ENCODE assay signal across 8 cellular contexts in the genomic region with DNA sequence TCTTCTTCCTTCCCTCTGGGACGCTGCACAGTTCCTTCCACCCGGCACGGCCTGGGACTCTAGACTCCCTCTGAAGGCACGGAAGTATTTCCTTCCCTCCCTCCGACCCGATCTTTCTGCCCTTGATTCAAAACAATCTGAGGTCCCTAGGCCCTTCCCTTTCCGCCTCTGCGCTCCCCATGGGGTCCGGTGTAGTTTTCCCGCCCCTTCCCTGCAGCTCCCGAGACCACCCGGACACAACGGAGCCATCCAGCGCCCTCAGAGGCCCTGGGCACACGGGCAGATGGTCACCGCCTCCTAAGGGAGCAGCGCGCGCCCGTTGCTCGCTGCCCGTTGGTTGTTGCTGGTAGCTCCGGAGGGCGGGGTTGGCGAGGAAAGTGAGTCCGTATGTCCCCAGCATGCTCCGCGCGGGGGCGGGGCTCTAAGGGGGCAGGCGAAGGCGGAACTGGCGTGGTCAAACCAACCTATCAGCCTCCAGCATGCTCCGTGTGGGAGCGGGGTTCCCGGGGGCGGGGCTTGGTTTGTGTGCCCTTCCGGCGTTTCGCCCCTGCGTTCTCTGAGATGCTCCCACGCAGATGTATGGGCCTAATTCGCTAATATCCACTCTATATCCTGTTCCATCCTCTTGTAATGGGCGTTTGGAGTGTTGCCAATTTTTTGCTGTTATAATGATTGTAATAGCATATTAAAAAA. TPM values are rescaled to one million over a fixed set of nuclear protein-coding genes. Genes with fewer than 3 reads are reported as not detected.
DNase-seq lines count a peak whose midpoint lies in the region; TF ChIP-seq lines count a peak whose summit lies in the region.

No MANE protein-coding gene starts in this region.

- H3K4me1 ChIP-seq in ES-I3 (ENCODE audit: insufficient read depth, low read length) (peaks cover 9% of the 10 kb centered on the region), HAP-1 (peaks cover 21% of the 10 kb centered on the region)

- in situ Hi-C loops in HAP-1 (cut with MboI; ENCODE audit: low sequenced_read_pairs), result no loop called here

- TF ChIP-seq CTCF in fibroblast of villous mesenchyme (IDR thresholded peaks at IDR 0.05; ENCODE audit: insufficient read depth, low read depth, low read length), result no peak
- TF ChIP-seq CTCF in nephron progenitor cell (IDR thresholded peaks at IDR 0.05), result no peak

- peaks cover 50% of the 10 kb centered on the region for H3K36me3 Mint-ChIP-seq in nephron progenitor cell (ENCODE audit: low read depth)
- H3K36me3 Mint-ChIP-seq in stimulated activated naive CD8-positive, alpha-beta T cell treated with anti-CD3 and anti-CD28 coated beads, Interleukin-15, Interleukin-2, amounts not matched to agents 100 ng/mL and 50 ng/mL, for 24 hours (ENCODE audit: low read depth), result no peaks in the 10 kb centered on the region

- DNase-seq in HAP-1 (ENCODE audit: low spot score in 2 of 2) (peak; percentile 99 to 100), MG63 (peak; percentile 100), SHP77 (lab: John Stamatoyannopoulos, UW) (peak; percentile 99 to 100), activated gamma-delta T cell treated with Interleukin-2 at 50 U/mL for 16 hours (peak; percentile 99), fibroblast of villous mesenchyme (ENCODE audit: low read depth) (peak; percentile 98), nephron progenitor cell (peak; percentile 99)

- H3K4me3 Mint-ChIP-seq in nephron progenitor cell, result peak overlapping the region; percentile 88
- peak overlapping the region; percentile 86 for H3K4me3 Mint-ChIP-seq in stimulated activated naive CD8-positive, alpha-beta T cell treated with anti-CD3 and anti-CD28 coated beads, Interleukin-15, Interleukin-2, amounts not matched to agents 100 ng/mL and 50 ng/mL, for 24 hours

- no peaks in the 10 kb centered on the region for H3K36me3 ChIP-seq in ES-I3 (ENCODE audit: insufficient read depth, low read length)
- no peaks in the 10 kb centered on the region for H3K36me3 ChIP-seq in HAP-1 (replicated peaks)
- H3K36me3 ChIP-seq in MG63, result no peaks in the 10 kb centered on the region

- H3K9me3 ChIP-seq in ES-I3 (ENCODE audit: control insufficient read depth, insufficient read depth, low read length) (no peaks in the 10 kb centered on the region; the same call in 1 of the 2 replicates), HAP-1 (no peaks in the 10 kb centered on the region), MG63 (no peaks in the 10 kb centered on the region)

- H3K27me3 ChIP-seq in HAP-1 (ENCODE audit: low read depth) (no peaks in the 10 kb centered on the region), MG63 (no peaks in the 10 kb centered on the region)

- peaks cover 8% of the 10 kb centered on the region for H3K9me3 Mint-ChIP-seq in nephron progenitor cell
- no peaks in the 10 kb centered on the region for H3K9me3 Mint-ChIP-seq in stimulated activated naive CD8-positive, alpha-beta T cell treated with anti-CD3 and anti-CD28 coated beads, Interleukin-15, Interleukin-2, amounts not matched to agents 100 ng/mL and 50 ng/mL, for 24 hours

- H3K27me3 Mint-ChIP-seq in nephron progenitor cell (ENCODE audit: low read depth, poor library complexity), result no peaks in the 10 kb centered on the region
- no peaks in the 10 kb centered on the region for H3K27me3 Mint-ChIP-seq in stimulated activated naive CD8-positive, alpha-beta T cell treated with anti-CD3 and anti-CD28 coated beads, Interleukin-15, Interleukin-2, amounts not matched to agents 100 ng/mL and 50 ng/mL, for 24 hours

- H3K4me3 ChIP-seq in HAP-1, result peak overlapping the region; percentile 35
- H3K4me3 ChIP-seq in MG63, result peak overlapping the region; percentile 62
- H3K4me3 ChIP-seq in fibroblast of villous mesenchyme (ENCODE audit: low read depth, low read length), result peak overlapping the region; percentile 69

- peak overlapping the region; percentile 66 for H3K9ac ChIP-seq in ES-I3 (ENCODE audit: low read depth, low read length)

- peak overlapping the region; percentile 96 for H3K27ac Mint-ChIP-seq in nephron progenitor cell
- peak overlapping the region; percentile 93 for H3K27ac Mint-ChIP-seq in stimulated activated naive CD8-positive, alpha-beta T cell treated with anti-CD3 and anti-CD28 coated beads, Interleukin-15, Interleukin-2, amounts not matched to agents 100 ng/mL and 50 ng/mL, for 24 hours

- H3K4me1 Mint-ChIP-seq in nephron progenitor cell, result peaks cover 35% of the 10 kb centered on the region
- peaks cover 25% of the 10 kb centered on the region for H3K4me1 Mint-ChIP-seq in stimulated activated naive CD8-positive, alpha-beta T cell treated with anti-CD3 and anti-CD28 coated beads, Interleukin-15, Interleukin-2, amounts not matched to agents 100 ng/mL and 50 ng/mL, for 24 hours (ENCODE audit: low read depth)

RNA-seq across cellular contexts. Expression of a gene that starts 19.6 kb away (rescaled TPM):
- total RNA-seq in MG63 (2014; rRNA removed; shearing (Covaris generic); ENCODE audit: low replicate concordance), result 527 and 1,011 TPM in 2 replicates
- total RNA-seq in fibroblast of villous mesenchyme, result 133 and 161 TPM in 2 replicates

RNA-seq across cellular contexts. Expression of a gene that starts 47.2 kb away (rescaled TPM):
- total RNA-seq in MG63 (2014; rRNA removed; shearing (Covaris generic); ENCODE audit: low replicate concordance), result 23.8 and 23.9 TPM in 2 replicates
- 1.3 and 1.9 TPM in 2 replicates for total RNA-seq in fibroblast of villous mesenchyme

RNA-seq across cellular contexts. Expression of a gene that starts 52.9 kb away (rescaled TPM):
- 4.7 and 6.6 TPM in 2 replicates for total RNA-seq in MG63 (2014; rRNA removed; shearing (Covaris generic); ENCODE audit: low replicate concordance)
- 2.3 and 3.0 TPM in 2 replicates for total RNA-seq in fibroblast of villous mesenchyme

RNA-seq across cellular contexts. Expression of a gene that starts 56.1 kb away (rescaled TPM):
- total RNA-seq in MG63 (2014; rRNA removed; shearing (Covaris generic); ENCODE audit: low replicate concordance), result 0.27 and 0.30 TPM in 2 replicates
- 12.2 and 15.1 TPM in 2 replicates for total RNA-seq in fibroblast of villous mesenchyme

Comparison
In these comparisons a context has a peak if more than half of its experiments do, and no peak if none do; other contexts are left out.
1. Peak in every context shown above with its lines: DNase-seq and H3K4me3 ChIP-seq.